Comparison of ENCODE assay signal across 13 cellular contexts in the genomic region with DNA sequence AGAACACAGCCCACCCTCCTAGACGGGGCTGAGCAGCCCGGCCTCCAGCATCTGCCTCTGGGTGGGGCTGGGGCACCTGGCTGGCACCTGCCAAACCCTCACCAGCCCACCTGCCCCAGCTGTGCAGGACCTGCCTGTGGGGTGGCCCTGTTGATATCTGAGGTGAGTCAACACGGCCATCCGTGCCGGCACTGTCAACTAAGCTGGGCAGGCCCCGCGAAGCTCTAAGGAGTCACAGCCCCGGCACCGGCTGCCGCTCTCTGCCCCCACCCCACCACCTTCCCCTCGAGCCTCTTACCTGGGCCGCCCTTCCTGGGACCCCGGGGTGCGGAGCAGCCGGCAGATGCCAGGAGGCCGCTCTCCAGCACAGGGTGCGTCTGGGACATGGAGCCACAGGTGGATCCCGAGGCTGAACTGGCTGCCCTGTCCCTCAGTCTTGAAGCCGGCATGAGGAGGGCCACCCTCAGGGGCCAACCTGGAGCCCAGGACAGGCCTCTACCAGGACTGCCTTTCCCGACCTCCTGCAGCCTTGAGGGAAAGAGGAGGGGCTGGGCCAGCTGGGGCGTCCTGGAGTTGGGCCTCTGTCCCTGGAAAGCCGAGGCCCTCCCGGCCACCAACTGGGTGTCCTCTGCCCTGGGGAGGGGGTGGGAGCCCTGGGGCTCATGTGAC. TPM values are rescaled to one million over a fixed set of nuclear protein-coding genes. Genes with fewer than 3 reads are reported as not detected.
DNase-seq lines count a peak whose midpoint lies in the region; TF ChIP-seq lines count a peak whose summit lies in the region.
"Had no signal": no experiment of that assay in that cellular context is flagged by ENCODE, and none has a peak within 500 bp of the region (broad histone marks: within the 10 kb centered on the region; RNA-seq: fewer than 3 reads in every experiment).

No MANE protein-coding gene starts in this region.

- no TSS peak for BruUV-seq in MCF 10A (replicated peaks; lab: Mats Ljungman, UMichigan)

- H3K27ac Mint-ChIP-seq in MCF 10A (ENCODE audit: low read depth, unreplicated experiment) (no peak overlapping the region), osteocyte (ENCODE audit: unreplicated experiment) (no peak overlapping the region)

- H3K27me3 ChIP-seq in breast epithelium (peaks cover 3 to 76% of the 10 kb centered on the region in 2 donors), thymus (ENCODE audit: control insufficient read depth, insufficient read depth) (no peaks in the 10 kb centered on the region)

- POLR2A ChIA-PET in MCF 10A (lab: Yijun Ruan, JAX) = no interaction called here

- H3K4me1 ChIP-seq in breast epithelium (no peaks in the 10 kb centered on the region), thymus (ENCODE audit: control insufficient read depth, insufficient read depth, low read length) (peaks cover 60% of the 10 kb centered on the region)

- H3K4me3 ChIP-seq in breast epithelium (peak overlapping the region; percentile 15 to 32 (median 23)), thymus (ENCODE audit: low read length) (peak overlapping the region; percentile 32)

- no peaks in the 10 kb centered on the region for H3K36me3 ChIP-seq in breast epithelium
- no peaks in the 10 kb centered on the region for H3K36me3 ChIP-seq in thymus (ENCODE audit: control insufficient read depth, insufficient read depth)
- H3K36me3 ChIP-seq: tibial nerve had no signal

- DNase-seq in breast epithelium (ENCODE audit: low spot score in 2 of 2) = no peak
- DNase-seq in MCF 10A (ENCODE audit: unreplicated experiment) = no peak
- DNase-seq in NAMALWA (ENCODE audit: low spot score) = peak; percentile 80
- DNase-seq in germinal center (ENCODE audit: low spot score) = peak; percentile 61
- DNase-seq in amniotic stem cell (lab: John Stamatoyannopoulos, UW) = no peak
- DNase-seq in osteocyte (ENCODE audit: extremely low spot score, unreplicated experiment) = no peak
- DNase-seq in NCI-H1048 (lab: John Stamatoyannopoulos, UW) = no peak
- DNase-seq: ACHN; cortex of kidney; stimulated activated CD4-positive, alpha-beta T cell treated with anti-CD3 and anti-CD28 coated beads, Interleukin-12 subunit alpha, Interleukin-12 subunit beta, amount 100 ng/mL, for 4 hours had no signal

- no peaks in the 10 kb centered on the region for H3K9me3 Mint-ChIP-seq in MCF 10A (ENCODE audit: unreplicated experiment)
- H3K9me3 Mint-ChIP-seq in osteocyte (ENCODE audit: unreplicated experiment) = no peaks in the 10 kb centered on the region

- intact Hi-C loops in breast epithelium (cut with DNase I; ENCODE audit: low total_unique reads) (no loop called here), MCF 10A (cut with micrococcal nuclease) (no loop called here)

- H3K27me3 Mint-ChIP-seq in MCF 10A (ENCODE audit: insufficient read depth, unreplicated experiment) (peaks cover 73% of the 10 kb centered on the region), osteocyte (ENCODE audit: unreplicated experiment) (peaks cover 18% of the 10 kb centered on the region)

- H3K36me3 Mint-ChIP-seq in MCF 10A (ENCODE audit: insufficient read depth, unreplicated experiment) = no peaks in the 10 kb centered on the region
- no peaks in the 10 kb centered on the region for H3K36me3 Mint-ChIP-seq in osteocyte (ENCODE audit: unreplicated experiment)

- TF ChIP-seq POLR2A in breast epithelium (IDR thresholded peaks at IDR 0.05) = no peak

- H3K4me3 Mint-ChIP-seq in MCF 10A (ENCODE audit: unreplicated experiment) (no peak overlapping the region), osteocyte (ENCODE audit: unreplicated experiment) (no peak overlapping the region)

- H3K9me3 ChIP-seq in breast epithelium = no peaks in the 10 kb centered on the region
- H3K9me3 ChIP-seq in thymus (ENCODE audit: control insufficient read depth) = no peaks in the 10 kb centered on the region
- H3K9me3 ChIP-seq: tibial nerve had no signal

- H3K27ac ChIP-seq in breast epithelium (no peak overlapping the region), thymus (ENCODE audit: low read depth) (peak overlapping the region; percentile 31)
- H3K27ac ChIP-seq: KMS-11 had no signal

- no peak for TF ChIP-seq CTCF in breast epithelium (IDR thresholded peaks at IDR 0.05)
- TF ChIP-seq CTCF in MCF 10A (IDR thresholded peaks at IDR 0.05; ENCODE audit: unreplicated experiment) = no peak
- TF ChIP-seq CTCF in osteocyte (IDR thresholded peaks at IDR 0.05) = no peak

- no peaks in the 10 kb centered on the region for H3K4me1 Mint-ChIP-seq in MCF 10A (ENCODE audit: insufficient read depth, unreplicated experiment)
- no peaks in the 10 kb centered on the region for H3K4me1 Mint-ChIP-seq in osteocyte (ENCODE audit: unreplicated experiment)

- CTCF ChIA-PET in MCF 10A (lab: Yijun Ruan, JAX) = interaction anchor here (0.6 kb wide), 2 partner anchors 54 to 239 kb away, joined by 3 to 4 read pairs; no protein-coding TSS in a partner anchor

- WGBS in thymus = 7% methylated on average over 23 of the region's 23 CpGs

RNA-seq across cellular contexts. Expression of a gene that starts 0.5 kb away (rescaled TPM):
- 1 to 10 TPM in 1 of 3 donors, under 1 TPM in 2; 0.64 to 2.3 (median 0.88) TPM for total RNA-seq in breast epithelium
- total RNA-seq in MCF 10A (2022) = not detected in 2 replicates
- 19.1 TPM for polyA plus RNA-seq in thymus
- total RNA-seq in osteocyte = not detected in 2 replicates

Comparison
In these comparisons a context has a peak if more than half of its experiments do, and no peak if none do; other contexts are left out.
1. DNase-seq: peak in NAMALWA (single experiment) and germinal center (single experiment); none in breast epithelium (0 of 2), MCF 10A (single experiment), amniotic stem cell (single experiment), osteocyte (single experiment) and NCI-H1048 (single experiment).